34 cellular contexts compared by ENCODE assay signal in the genomic region with DNA sequence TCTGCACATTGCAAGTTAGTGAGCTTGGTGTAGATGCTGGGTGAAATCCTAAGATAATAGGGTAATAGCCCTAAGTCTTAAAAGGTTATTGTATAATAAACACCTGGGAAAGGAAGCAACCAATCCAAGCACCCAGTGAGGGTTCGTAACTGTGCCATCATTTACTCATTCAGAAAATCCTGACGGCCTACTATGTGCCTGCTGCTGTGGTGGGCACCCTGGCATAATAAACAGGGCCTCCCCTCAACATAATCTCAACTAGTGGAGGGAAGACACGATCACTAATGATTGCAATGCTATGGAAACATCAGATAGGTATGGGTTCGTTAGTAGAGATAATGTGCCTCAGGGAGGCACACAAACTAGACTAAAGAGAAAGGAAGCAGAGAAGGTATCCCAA.
"Had no signal": no experiment of that assay in that cellular context is flagged by ENCODE, and none has a peak within 500 bp of the region (broad histone marks: within the 10 kb centered on the region; RNA-seq: fewer than 3 reads in every experiment).

No MANE protein-coding gene starts in this region.

- H3K9ac ChIP-seq: KMS-11 had no signal

- H3K27me3 ChIP-seq: MG63 had no signal

- H3K4me2 ChIP-seq: KMS-11 had no signal

- DNase-seq: Karpas-422, Kasumi-1, MG63, MM.1S, MV-4-11, NCI-H1048, NCI-H1092, NCI-H1092 treated with DMSO at 0.1 percent for 48 hours, NCI-H1105, NCI-H1105 treated with DMSO at 0.1 percent for 48 hours, NCI-H1417, NCI-H1417 treated with DMSO at 0.1 percent for 48 hours, NCI-H1436, NCI-H1436 treated with DMSO at 0.1 percent for 48 hours, NCI-H146, NCI-H1694, NCI-H1694 treated with DMSO at 0.1 percent for 48 hours, NCI-H187, NCI-H187 treated with DMSO at 0.1 percent for 48 hours, NCI-H1930, NCI-H2029, NCI-H2029 treated with DMSO at 0.1 percent for 48 hours, NCI-H2081, NCI-H2081 treated with DMSO at 0.1 percent for 48 hours, NCI-H2107, NCI-H2171, NCI-H2171 treated with DMSO at 0.1 percent for 48 hours, NCI-H2227 treated with DMSO at 0.1 percent for 48 hours, NCI-H226, NCI-H345, NCI-H446, NCI-H446 treated with DMSO at 0.1 percent for 48 hours, NCI-H510A had no signal

- H3K27ac ChIP-seq: KMS-11 had no signal

- H3K9me3 ChIP-seq: MG63 had no signal

- H3K4me3 ChIP-seq: MG63 had no signal

- H3K36me3 ChIP-seq: MG63 had no signal
